ENCODE assay signal across 1 cellular context in genomic region chr10:99665304-99665703, GRCh38.
TF ChIP-seq lines count a peak whose summit lies in the region.

No MANE protein-coding gene starts in this region.

TF ChIP-seq in GM12878, 131 proteins besides CTCF, POLR2A, EP300 and RAD21:
- TF ChIP-seq ZNF24 (IDR thresholded peaks at IDR 0.05) (peak; percentile 91), SUPT20H (IDR thresholded peaks at IDR 0.05; ENCODE audit: borderline replicate concordance, control insufficient read depth, low read depth, low read length) (no peak), SMARCA5 (IDR thresholded peaks at IDR 0.05) (no peak), MLLT1 (IDR thresholded peaks at IDR 0.05) (no peak)
